ENCODE assay signal across 8 cellular contexts in the genomic region with DNA sequence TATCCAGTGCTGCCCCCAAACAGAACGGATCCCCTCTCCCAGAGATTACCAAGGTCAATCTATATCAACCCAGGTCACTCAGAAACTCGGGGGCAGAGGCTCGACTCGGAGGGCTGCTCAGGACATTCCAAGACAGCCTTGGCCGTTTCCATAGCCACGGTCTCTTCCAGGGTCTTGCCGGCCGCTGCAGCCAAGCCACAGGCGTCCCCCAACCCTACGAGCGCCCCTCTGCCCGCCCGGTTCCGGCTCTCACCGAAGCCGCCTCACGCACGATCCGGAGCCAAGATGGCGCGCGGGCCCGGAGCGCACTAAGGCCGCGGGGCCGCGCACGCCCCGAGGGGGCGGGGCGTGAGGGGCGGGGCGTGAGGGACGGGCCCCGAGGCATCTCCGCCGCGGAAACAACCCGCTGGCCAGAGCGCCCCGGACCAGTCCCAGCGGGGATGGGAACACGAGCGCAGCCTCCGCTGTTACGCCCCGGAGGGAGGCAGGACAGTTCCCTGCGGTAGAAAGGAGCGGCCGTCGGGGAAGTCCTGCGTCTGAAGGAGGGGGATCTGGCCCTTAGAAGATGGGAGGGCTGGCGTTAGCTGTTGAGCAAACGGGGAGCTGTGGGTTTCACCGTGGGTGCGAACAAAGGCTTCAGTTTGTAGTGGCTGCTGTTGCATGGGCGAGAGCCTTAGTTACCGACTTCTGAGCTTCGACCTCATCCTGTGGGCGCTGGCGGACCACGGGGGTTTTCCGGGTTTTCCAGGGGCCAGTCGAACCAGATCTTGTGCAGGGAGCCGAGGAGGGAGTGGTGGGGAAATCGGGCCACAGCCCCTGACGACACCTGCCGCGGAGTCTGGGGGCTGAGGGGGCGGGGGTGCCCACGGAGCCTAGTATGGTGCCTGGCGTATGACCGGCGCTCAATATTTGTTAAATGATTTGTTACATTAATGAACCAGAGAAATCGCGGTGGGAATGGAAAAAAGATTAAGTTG. TPM values are rescaled to one million over a fixed set of nuclear protein-coding genes. Genes with fewer than 3 reads are reported as not detected.
DNase-seq lines count a peak whose midpoint lies in the region; ATAC-seq and TF ChIP-seq lines count a peak whose summit lies in the region.

TSS of gene RPP25L (minus strand) at position 287 of the 977 bp plus-strand sequence. CDS start 801 bp downstream, outside the sequence.

- H3K36me3 ChIP-seq in mammary epithelial cell (ENCODE audit: insufficient read depth, low read length) (peaks cover 3% of the 10 kb centered on the region), smooth muscle cell (ENCODE audit: low read depth) (peaks cover 3% of the 10 kb centered on the region)

- H3K4me1 ChIP-seq in mammary epithelial cell (ENCODE audit: insufficient read depth, low read length): peaks cover 20% of the 10 kb centered on the region
- H3K4me1 ChIP-seq in smooth muscle cell (ENCODE audit: low read depth): peaks cover 10% of the 10 kb centered on the region

- peaks cover 6 to 8% (median 8%) of the 10 kb centered on the region in 3 donors for H3K27me3 Mint-ChIP-seq in immature natural killer cell (ENCODE audit: low read depth in 3 of 3)

- H3K4me3 Mint-ChIP-seq in immature natural killer cell: peak within 1 kb of the TSS; percentile 92 to 98 (median 93)

- in situ Hi-C loops in mammary epithelial cell (cut with MboI; ENCODE audit: low sequenced_read_pairs in 2 of 2): no loop called here

- H3K27me3 ChIP-seq in mammary epithelial cell (ENCODE audit: insufficient read depth, low read length) (no peaks in the 10 kb centered on the region), smooth muscle cell (ENCODE audit: low read depth) (no peaks in the 10 kb centered on the region)

- TF ChIP-seq CTCF in WI38 (IDR thresholded peaks at IDR 0.05; ENCODE audit: low read depth, low read length) (no peak), mammary epithelial cell (conservative IDR thresholded peaks at IDR 0.05 in 1 of 2, IDR thresholded peaks at IDR 0.05 in 1 of 2; ENCODE audit: extremely low read depth in 1 of 2, insufficient read depth in 1 of 2, low read depth in 1 of 2, low read length in 2 of 2) (no peak), smooth muscle cell (IDR thresholded peaks at IDR 0.05; ENCODE audit: borderline replicate concordance, insufficient read depth, poor library complexity, severe bottlenecking) (no peak)

- intact Hi-C loops in mammary epithelial cell (cut with micrococcal nuclease): loop anchor here (1.0 to 2.0 kb wide), 4 partner anchors 8 to 90 kb away; partner anchors contain the start of gene DCTN3

- CTCF ChIA-PET in mammary epithelial cell (lab: Charles Lee; ENCODE audit: low non-redundant PET): interaction anchor here (0.5 to 0.8 kb wide), 3 partner anchors 22 to 90 kb away, joined by 3 read pairs; no protein-coding TSS in a partner anchor

- peaks cover 23 to 31% of the 10 kb centered on the region in 2 donors for H3K4me1 Mint-ChIP-seq in immature natural killer cell

- peak; percentile 80 for ATAC-seq in HG02870 (IDR thresholded peaks at IDR 0.05; ENCODE audit: unreplicated experiment)

- dilution Hi-C loops in mammary epithelial cell (cut with HindIII; ENCODE audit: low sequenced_read_pairs): loop anchor here (10.0 kb wide), 2 partner anchors 107 to 277 kb away; no protein-coding TSS in a partner anchor

- H2AFZ ChIP-seq in mammary epithelial cell (ENCODE audit: low read depth, low read length) (peak within 1 kb of the TSS; percentile 91), smooth muscle cell (ENCODE audit: low read depth) (peak within 1 kb of the TSS; percentile 89)

- TSS peak; percentile 74 for BruUV-seq in mammary epithelial cell (replicated peaks; lab: Mats Ljungman, UMichigan)

- DNase-seq in NCI-H82 (lab: John Stamatoyannopoulos, UW) (peak; percentile 85), NCI-H82 treated with DMSO at 0.1 percent for 48 hours (lab: John Stamatoyannopoulos, UW; ENCODE audit: unreplicated experiment) (no peak), NCI-H2029 (lab: John Stamatoyannopoulos, UW) (peak; percentile 83), mammary epithelial cell (peak; percentile 86), immature natural killer cell (peak; percentile 88 to 90 (median 89)), smooth muscle cell (lab: John Stamatoyannopoulos, UW; ENCODE audit: unreplicated experiment) (peak; percentile 63)

- H3K9ac ChIP-seq in mammary epithelial cell (ENCODE audit: insufficient read depth, low read length): peak within 1 kb of the TSS; percentile 84
- H3K9ac ChIP-seq in smooth muscle cell (ENCODE audit: low read depth): peak within 1 kb of the TSS; percentile 87

- peaks cover 7% of the 10 kb centered on the region for H3F3A ChIP-seq in smooth muscle cell (ENCODE audit: low read depth)

- peak within 1 kb of the TSS; percentile 76 for H3K4me3 ChIP-seq in WI38 (ENCODE audit: low read depth, low read length)
- H3K4me3 ChIP-seq in mammary epithelial cell (replicated peaks in 1 of 3; ENCODE audit: insufficient read depth in 1 of 3, low read depth in 2 of 3, low read length in 3 of 3): peak within 1 kb of the TSS; percentile 79 to 84 (median 82)
- peak within 1 kb of the TSS; percentile 82 for H3K4me3 ChIP-seq in smooth muscle cell

- 2% methylated on average over 32 of the region's 77 CpGs for WGBS in mammary epithelial cell (ENCODE audit: low coverage, missing lambda C conversion rate)
- 2% methylated on average over 67 of the region's 77 CpGs for WGBS in smooth muscle cell (ENCODE audit: low lambda C conversion rate)

- no peaks in the 10 kb centered on the region for H3K9me3 Mint-ChIP-seq in immature natural killer cell

- peak within 1 kb of the TSS; percentile 82 for H3K27ac ChIP-seq in mammary epithelial cell (ENCODE audit: insufficient read depth, low read depth, low read length)
- H3K27ac ChIP-seq in smooth muscle cell (ENCODE audit: low read depth): peak within 1 kb of the TSS; percentile 55

- H3K9me3 ChIP-seq in mammary epithelial cell (replicated peaks; ENCODE audit: insufficient read depth, low read length) (no peaks in the 10 kb centered on the region), smooth muscle cell (replicated peaks; ENCODE audit: low read depth) (no peaks in the 10 kb centered on the region)

- H3K79me2 ChIP-seq in mammary epithelial cell (ENCODE audit: insufficient read depth, low read length): peaks cover 15% of the 10 kb centered on the region
- H3K79me2 ChIP-seq in smooth muscle cell (ENCODE audit: low read depth): peaks cover 3% of the 10 kb centered on the region

- H3K36me3 Mint-ChIP-seq in immature natural killer cell: peaks cover 0 to 23% (median 7%) of the 10 kb centered on the region in 3 donors

- H4K20me1 ChIP-seq in mammary epithelial cell (ENCODE audit: insufficient read depth, low read length) (no peaks in the 10 kb centered on the region), smooth muscle cell (ENCODE audit: low read depth) (no peaks in the 10 kb centered on the region)

- peak within 1 kb of the TSS; percentile 88 to 98 (median 94) for H3K27ac Mint-ChIP-seq in immature natural killer cell

- H3K4me2 ChIP-seq in mammary epithelial cell (ENCODE audit: insufficient read depth, low read depth, low read length) (peak within 1 kb of the TSS; percentile 97), smooth muscle cell (peak within 1 kb of the TSS; percentile 97)

RNA-seq across cellular contexts. Expression of gene RPP25L, which starts in this region (rescaled TPM):
- total RNA-seq in mammary epithelial cell (10 to 100 TPM; 12.5 to 31.7 TPM), smooth muscle cell (10.9 and 11.3 TPM in 2 replicates)
- polyA plus RNA-seq in mammary epithelial cell (44.5 TPM), immature natural killer cell (10 to 100 TPM; 42.3 to 52.0 (median 43.4) TPM), smooth muscle cell (20.9 and 27.5 TPM in 2 replicates)
- 29.1 TPM for polyA minus RNA-seq in mammary epithelial cell
